Comparison of ENCODE assay signal across 8 cellular contexts in genomic region chr19:42295831-42296525, GRCh38.
DNase-seq lines count a peak whose midpoint lies in the region; ATAC-seq lines count a peak whose summit lies in the region.

No MANE protein-coding gene starts in this region.

- ATAC-seq in GM18907 (IDR thresholded peaks at IDR 0.05; ENCODE audit: unreplicated experiment) (peak; percentile 47), HG03378 (IDR thresholded peaks at IDR 0.05; ENCODE audit: unreplicated experiment) (no peak)

- peak overlapping the region; percentile 15 for H3K27ac ChIP-seq in angular gyrus (ENCODE audit: low read depth, low read length)

- peak; percentile 75 for DNase-seq in AG08395 (ENCODE audit: low spot score)
- peak; percentile 40 for DNase-seq in NCI-H1092 treated with DMSO at 0.1 percent for 48 hours (lab: John Stamatoyannopoulos, UW)
- DNase-seq in T-helper 22 cell (ENCODE audit: low read depth), result peak; percentile 63
- peak; percentile 21 to 57 for DNase-seq in hippocampal formation (lab: John Stamatoyannopoulos, UW)
- DNase-seq in stimulated activated CD4-positive, alpha-beta T cell treated with anti-CD3 and anti-CD28 coated beads, Interleukin-15, amount 100 ng/mL, for 1 hour (ENCODE audit: low read depth in 1 of 2, low spot score in 1 of 2), result peak; percentile 85 to 89
